In genomic region chr15:40367673-40368611, GRCh38 we compare ENCODE assay signal across 8 cellular contexts. TPM values are rescaled to one million over a fixed set of nuclear protein-coding genes. Genes with fewer than 3 reads are reported as not detected.
A peak's percentile ranks its signal among the peaks of the same experiment; 100 is the strongest.
DNase-seq lines count a peak whose midpoint lies in the region; ATAC-seq and TF ChIP-seq lines count a peak whose summit lies in the region.

No MANE protein-coding gene starts in this region.

- no peaks in the 10 kb centered on the region for H3K27me3 Mint-ChIP-seq in CD8-positive, alpha-beta T cell (ENCODE audit: low read depth)
- no peaks in the 10 kb centered on the region for H3K27me3 Mint-ChIP-seq in activated naive CD4-positive, alpha-beta T cell treated with anti-CD3 and anti-CD28 coated beads for 36 hours (ENCODE audit: low read depth)
- peaks cover 6% of the 10 kb centered on the region for H3K27me3 Mint-ChIP-seq in glutamatergic neuron (ENCODE audit: unreplicated experiment)

- peaks cover 23% of the 10 kb centered on the region for H3K4me1 ChIP-seq in CD8-positive, alpha-beta T cell (ENCODE audit: insufficient read depth, low read length)
- H3K4me1 ChIP-seq in HUES64 (ENCODE audit: insufficient read depth, low read length) (peaks cover 9% of the 10 kb centered on the region), ovary (ENCODE audit: insufficient read depth) (peaks cover 3% of the 10 kb centered on the region), testis (no peaks in the 10 kb centered on the region)

- H3K36me3 Mint-ChIP-seq in CD8-positive, alpha-beta T cell, result no peaks in the 10 kb centered on the region
- no peaks in the 10 kb centered on the region for H3K36me3 Mint-ChIP-seq in activated naive CD4-positive, alpha-beta T cell treated with anti-CD3 and anti-CD28 coated beads for 36 hours (ENCODE audit: low read depth)
- peaks cover 4% of the 10 kb centered on the region for H3K36me3 Mint-ChIP-seq in glutamatergic neuron (ENCODE audit: unreplicated experiment)

- H3K27ac ChIP-seq in CD8-positive, alpha-beta T cell (ENCODE audit: low read depth, low read length), result peak overlapping the region; percentile 17
- H3K27ac ChIP-seq in HUES64 (ENCODE audit: low read depth, low read length), result no peak overlapping the region
- H3K27ac ChIP-seq in ovary, result no peak overlapping the region
- no peak overlapping the region for H3K27ac ChIP-seq in testis

- intact Hi-C loops in CD8-positive, alpha-beta T cell (cut with DNase I, micrococcal nuclease), result loop anchor here (1.0 kb wide), 7 partner anchors 10 to 60 kb away; partner anchors contain the start of genes KNSTRN (in 2 of the 2), DISP2 (in 1 of the 2), INAFM2 (in 1 of the 2) and IVD (in 1 of the 2)
- intact Hi-C loops in activated naive CD4-positive, alpha-beta T cell treated with anti-CD3 and anti-CD28 coated beads for 36 hours (cut with micrococcal nuclease), result loop anchor here (1.0 to 2.0 kb wide), 7 partner anchors 10 to 139 kb away; partner anchors contain the start of genes DISP2, IVD and KNSTRN
- intact Hi-C loops in ovary (cut with DNase I) (loop anchor here in 3 of 4 donors (5.0 to 10.0 kb wide), 3 partner anchors 54 to 83 kb away; partner anchors contain the start of gene ANKRD63 (in 1 of the 3)), testis (cut with DNase I; ENCODE audit: low total_unique reads) (loop anchor here (10.0 kb wide), 1 partner anchor 47 kb away; no protein-coding TSS in a partner anchor)

- peak; percentile 74 to 89 (median 82) for DNase-seq in CD8-positive, alpha-beta T cell
- DNase-seq in SIG-M5 treated with dmso at 0.1 percent for 504 hours (lab: John Stamatoyannopoulos, UW; ENCODE audit: unreplicated experiment) (peak; percentile 83), glutamatergic neuron (peak; percentile 89), ovary (peak; percentile 76 to 88 (median 80)), testis (peak; percentile 89)
- DNase-seq in activated naive CD4-positive, alpha-beta T cell treated with anti-CD3 and anti-CD28 coated beads for 36 hours, result peak; percentile 91

- peak overlapping the region; percentile 83 for H3K4me3 Mint-ChIP-seq in CD8-positive, alpha-beta T cell
- peak overlapping the region; percentile 75 for H3K4me3 Mint-ChIP-seq in activated naive CD4-positive, alpha-beta T cell treated with anti-CD3 and anti-CD28 coated beads for 36 hours
- no peak overlapping the region for H3K4me3 Mint-ChIP-seq in glutamatergic neuron (ENCODE audit: unreplicated experiment)

- H3K27me3 ChIP-seq in CD8-positive, alpha-beta T cell (ENCODE audit: insufficient read depth, low read length), result no peaks in the 10 kb centered on the region
- peaks cover 48% of the 10 kb centered on the region for H3K27me3 ChIP-seq in HUES64 (ENCODE audit: insufficient read depth, low read length)
- no peaks in the 10 kb centered on the region for H3K27me3 ChIP-seq in ovary
- H3K27me3 ChIP-seq in testis, result no peaks in the 10 kb centered on the region

- peaks cover 19% of the 10 kb centered on the region for H3K4me1 Mint-ChIP-seq in CD8-positive, alpha-beta T cell (ENCODE audit: low read depth)
- peaks cover 11% of the 10 kb centered on the region for H3K4me1 Mint-ChIP-seq in activated naive CD4-positive, alpha-beta T cell treated with anti-CD3 and anti-CD28 coated beads for 36 hours (ENCODE audit: low read depth)
- peaks cover 4% of the 10 kb centered on the region for H3K4me1 Mint-ChIP-seq in glutamatergic neuron (ENCODE audit: low read depth, unreplicated experiment)

- no peaks in the 10 kb centered on the region for H3K9me3 ChIP-seq in CD8-positive, alpha-beta T cell (ENCODE audit: low read length)
- H3K9me3 ChIP-seq in HUES64 (ENCODE audit: insufficient read depth, low read depth, low read length) (no peaks in the 10 kb centered on the region), ovary (no peaks in the 10 kb centered on the region), testis (no peaks in the 10 kb centered on the region)

- CTCF ChIA-PET in CD8-positive, alpha-beta T cell (lab: Charles Lee), result interaction anchor here (0.7 to 7.0 kb wide), 26 partner anchors 9 to 138 kb away, joined by 3 to 126 read pairs (median 6); partner anchors contain the start of genes BAHD1, CCDC9B, INAFM2 and IVD
- CTCF ChIA-PET in activated naive CD4-positive, alpha-beta T cell treated with anti-CD3 and anti-CD28 coated beads for 36 hours (lab: Charles Lee), result interaction anchor here (0.5 to 5.8 kb wide), 30 partner anchors 9 to 222 kb away, joined by 3 to 50 read pairs (median 4); partner anchors contain the start of genes DISP2, IVD, KNSTRN and PLCB2

- H3K36me3 ChIP-seq in CD8-positive, alpha-beta T cell (ENCODE audit: insufficient read depth, low read length), result no peaks in the 10 kb centered on the region
- H3K36me3 ChIP-seq in HUES64 (ENCODE audit: insufficient read depth, low read length), result no peaks in the 10 kb centered on the region
- no peaks in the 10 kb centered on the region for H3K36me3 ChIP-seq in ovary
- H3K36me3 ChIP-seq in testis (ENCODE audit: low read depth, missing control alignments), result no peaks in the 10 kb centered on the region

- peak; percentile 92 for TF ChIP-seq CTCF in CD8-positive, alpha-beta T cell (IDR thresholded peaks at IDR 0.05)
- TF ChIP-seq CTCF in glutamatergic neuron (IDR thresholded peaks at IDR 0.05; ENCODE audit: partially characterized antibody, unreplicated experiment), result peak; percentile 82
- TF ChIP-seq CTCF in ovary (IDR thresholded peaks at IDR 0.05), result peak; percentile 71 to 92 (median 89)
- TF ChIP-seq CTCF in testis (IDR thresholded peaks at IDR 0.05), result peak; percentile 77 to 83 (median 80)

- H3K27ac Mint-ChIP-seq in CD8-positive, alpha-beta T cell, result peak overlapping the region; percentile 84
- H3K27ac Mint-ChIP-seq in activated naive CD4-positive, alpha-beta T cell treated with anti-CD3 and anti-CD28 coated beads for 36 hours, result no peak overlapping the region
- no peak overlapping the region for H3K27ac Mint-ChIP-seq in glutamatergic neuron (ENCODE audit: unreplicated experiment)

- no peaks in the 10 kb centered on the region for H3K9me3 Mint-ChIP-seq in CD8-positive, alpha-beta T cell
- no peaks in the 10 kb centered on the region for H3K9me3 Mint-ChIP-seq in activated naive CD4-positive, alpha-beta T cell treated with anti-CD3 and anti-CD28 coated beads for 36 hours
- peaks cover 15% of the 10 kb centered on the region for H3K9me3 Mint-ChIP-seq in glutamatergic neuron (ENCODE audit: unreplicated experiment)

- peak; percentile 95 for ATAC-seq in CD8-positive, alpha-beta T cell
- ATAC-seq in GM21367 (IDR thresholded peaks at IDR 0.05; ENCODE audit: unreplicated experiment), result peak; percentile 57

- no peak overlapping the region; the same call in 1 of the 2 replicates for H3K9ac ChIP-seq in HUES64 (ENCODE audit: low read depth, low read length)

- TF ChIP-seq EP300 in ovary (IDR thresholded peaks at IDR 0.05), result no peak

- 23% methylated on average over 91 of the region's 91 CpGs for WGBS in HUES64
- WGBS in ovary, 3 donors, result 9 to 16% (median 10%) methylated on average over 48 to 91 of the region's 91 CpGs
- 10 to 38% methylated on average over 10 to 72 of the region's 91 CpGs for WGBS in testis, 2 donors

- TF ChIP-seq POLR2A in ovary (IDR thresholded peaks at IDR 0.05) (no peak), testis (IDR thresholded peaks at IDR 0.05) (no peak)

- H3K4me3 ChIP-seq in CD8-positive, alpha-beta T cell (ENCODE audit: low read depth, low read length), result peak overlapping the region; percentile 75
- peak overlapping the region; percentile 42 for H3K4me3 ChIP-seq in HUES64 (ENCODE audit: low read length)
- H3K4me3 ChIP-seq in ovary, result peak overlapping the region; percentile 22
- H3K4me3 ChIP-seq in testis, result peak overlapping the region; percentile 37 to 45

- POLR2A ChIA-PET in CD8-positive, alpha-beta T cell (lab: Charles Lee), result interaction anchor here (1.0 to 3.0 kb wide), 8 partner anchors 9 to 38 kb away, joined by 3 to 19 read pairs (median 4); partner anchors contain the start of genes DISP2, IVD and KNSTRN

RNA-seq across cellular contexts. Expression of gene DISP2, which starts 9.9 kb away (rescaled TPM):
- under 1 TPM; 0.05 to 0.25 TPM for total RNA-seq in CD8-positive, alpha-beta T cell
- polyA plus RNA-seq in HUES64 (2013, experiment 1 of 2), result 0.45 TPM
- polyA plus RNA-seq in HUES64 (2013, experiment 2 of 2), result 0.89 TPM
- total RNA-seq in activated naive CD4-positive, alpha-beta T cell treated with anti-CD3 and anti-CD28 coated beads for 36 hours, result under 1 TPM in 1 of 2 experiments, not detected in 1; 0.02 TPM
- 44.3 TPM for total RNA-seq in glutamatergic neuron (ENCODE audit: unreplicated experiment)
- 10 to 100 TPM in 1 of 7 donors, 1 to 10 TPM in 3, under 1 TPM in 1, not detected in 2; 0.48 to 12.9 (median 1.5) TPM for total RNA-seq in ovary
- polyA plus RNA-seq in ovary, result 1 to 10 TPM; 2.3 to 8.2 TPM
- 1 to 10 TPM; 4.4 to 7.6 TPM for total RNA-seq in testis
- 3.0 TPM for polyA plus RNA-seq in testis (ENCODE audit: insufficient read depth, low read depth, low replicate concordance)

RNA-seq across cellular contexts. Expression of gene KNSTRN, which starts 14.6 kb away (rescaled TPM):
- total RNA-seq in CD8-positive, alpha-beta T cell, result 1 to 10 TPM; 3.8 to 5.4 TPM
- 46.7 TPM for polyA plus RNA-seq in HUES64 (2013, experiment 1 of 2)
- polyA plus RNA-seq in HUES64 (2013, experiment 2 of 2), result 58.7 TPM
- 10 to 100 TPM; 60.7 to 62.1 TPM for total RNA-seq in activated naive CD4-positive, alpha-beta T cell treated with anti-CD3 and anti-CD28 coated beads for 36 hours
- total RNA-seq in glutamatergic neuron (ENCODE audit: unreplicated experiment), result 62.9 TPM
- 1 to 10 TPM; 6.0 to 7.9 (median 6.6) TPM for total RNA-seq in ovary
- 10 to 100 TPM in 1 of 2 donors, 1 to 10 TPM in 1; 5.8 to 10.7 TPM for polyA plus RNA-seq in ovary
- 10 to 100 TPM; 39.6 to 66.9 TPM for total RNA-seq in testis
- polyA plus RNA-seq in testis (ENCODE audit: insufficient read depth, low read depth, low replicate concordance), result 125 TPM

RNA-seq across cellular contexts. Expression of gene PHGR1, which starts 17.1 kb away (rescaled TPM):
- not detected for total RNA-seq in CD8-positive, alpha-beta T cell
- not detected for polyA plus RNA-seq in HUES64 (2013, experiment 1 of 2)
- polyA plus RNA-seq in HUES64 (2013, experiment 2 of 2), result not detected
- not detected for total RNA-seq in activated naive CD4-positive, alpha-beta T cell treated with anti-CD3 and anti-CD28 coated beads for 36 hours
- not detected for total RNA-seq in glutamatergic neuron (ENCODE audit: unreplicated experiment)
- 1 to 10 TPM in 1 of 7 donors, not detected in 6; 4.5 TPM for total RNA-seq in ovary
- under 1 TPM in 1 of 2 donors, not detected in 1; 0.96 TPM for polyA plus RNA-seq in ovary
- total RNA-seq in testis, result not detected
- not detected for polyA plus RNA-seq in testis (ENCODE audit: insufficient read depth, low read depth, low replicate concordance)

RNA-seq across cellular contexts. Expression of gene CCDC9B, which starts 27.2 kb away (rescaled TPM):
- total RNA-seq in CD8-positive, alpha-beta T cell, result 1 to 10 TPM in 1 of 2 experiments, under 1 TPM in 1; 0.60 to 1.1 TPM
- 0.80 TPM for polyA plus RNA-seq in HUES64 (2013, experiment 1 of 2)
- 0.13 TPM for polyA plus RNA-seq in HUES64 (2013, experiment 2 of 2)
- 1 to 10 TPM; 1.9 to 2.2 TPM for total RNA-seq in activated naive CD4-positive, alpha-beta T cell treated with anti-CD3 and anti-CD28 coated beads for 36 hours
- total RNA-seq in glutamatergic neuron (ENCODE audit: unreplicated experiment), result 0.49 TPM
- 10 to 100 TPM in 4 of 7 donors, 1 to 10 TPM in 3; 1.8 to 22.2 (median 12.7) TPM for total RNA-seq in ovary
- polyA plus RNA-seq in ovary, result 1 to 10 TPM; 2.9 to 4.3 TPM
- total RNA-seq in testis, result 10 to 100 TPM; 36.8 to 38.9 TPM
- 20.4 TPM for polyA plus RNA-seq in testis (ENCODE audit: insufficient read depth, low read depth, low replicate concordance)

RNA-seq across cellular contexts. Expression of gene IVD, which starts 37.7 kb away (rescaled TPM):
- 10 to 100 TPM; 46.6 to 54.9 TPM for total RNA-seq in CD8-positive, alpha-beta T cell
- 45.6 TPM for polyA plus RNA-seq in HUES64 (2013, experiment 1 of 2)
- 38.9 TPM for polyA plus RNA-seq in HUES64 (2013, experiment 2 of 2)
- 10 to 100 TPM; 33.1 to 34.1 TPM for total RNA-seq in activated naive CD4-positive, alpha-beta T cell treated with anti-CD3 and anti-CD28 coated beads for 36 hours
- 44.3 TPM for total RNA-seq in glutamatergic neuron (ENCODE audit: unreplicated experiment)
- total RNA-seq in ovary, result 100 to 1,000 TPM in 1 of 7 donors, 10 to 100 TPM in 6; 51.5 to 105 (median 91.7) TPM
- polyA plus RNA-seq in ovary, result 10 to 100 TPM; 53.2 to 98.4 TPM
- 10 to 100 TPM; 79.1 to 94.7 TPM for total RNA-seq in testis
- 88.7 TPM for polyA plus RNA-seq in testis (ENCODE audit: insufficient read depth, low read depth, low replicate concordance)

Comparison
In these comparisons a context has a peak if more than half of its experiments do, and no peak if none do; other contexts are left out.
1. H3K4me3 ChIP-seq: peak in every context shown above with its lines; median percentile 75 in CD8-positive, alpha-beta T cell; 42 in HUES64; 41 in testis; 22 in ovary.